Comparison of ENCODE assay signal across 6 cellular contexts in genomic region chr19:46660601-46661019, GRCh38. TPM values are rescaled to one million over a fixed set of nuclear protein-coding genes. Genes with fewer than 3 reads are reported as not detected.
A peak's percentile ranks its signal among the peaks of the same experiment; 100 is the strongest.
DNase-seq lines count a peak whose midpoint lies in the region; ATAC-seq and TF ChIP-seq lines count a peak whose summit lies in the region.

No MANE protein-coding gene starts in this region.

- H3K27ac Mint-ChIP-seq in nephron, result peak overlapping the region; percentile 96 to 98 (median 98)

- no peak for DNase-seq in body of pancreas
- no peak for DNase-seq in SKM-1 treated with dmso at 0.1 percent for 144 hours (lab: John Stamatoyannopoulos, UW; ENCODE audit: unreplicated experiment)
- no peak for DNase-seq in inferior parietal cortex (ENCODE audit: extremely low spot score)

- no peaks in the 10 kb centered on the region for H3K9me3 ChIP-seq in body of pancreas

- no peaks in the 10 kb centered on the region for H3K9me3 Mint-ChIP-seq in nephron

- peaks cover 25% of the 10 kb centered on the region for H3K4me1 ChIP-seq in body of pancreas

- peak overlapping the region; percentile 8 to 24 for H3K4me3 ChIP-seq in body of pancreas

- H3K27ac ChIP-seq in body of pancreas, result peak overlapping the region; percentile 1 to 48 (median 36)

- intact Hi-C loops in body of pancreas (cut with DNase I), result no loop called here

- peaks cover 20% of the 10 kb centered on the region for H3K4me1 Mint-ChIP-seq in nephron

- H3K36me3 Mint-ChIP-seq in nephron (ENCODE audit: low read depth), result peaks cover 14% of the 10 kb centered on the region

- H3K27me3 ChIP-seq in body of pancreas, result peaks cover 0 to 17% of the 10 kb centered on the region in 2 donors

- TF ChIP-seq CTCF in body of pancreas (IDR thresholded peaks at IDR 0.05), result no peak
- TF ChIP-seq CTCF in nephron (IDR thresholded peaks at IDR 0.05; ENCODE audit: unreplicated experiment in 3 of 3), result no peak

- no peak for TF ChIP-seq POLR2A in body of pancreas (IDR thresholded peaks at IDR 0.05)

- WGBS in body of pancreas, 2 donors, result 0% methylated on average over 2 to 25 of the region's 39 CpGs

- peak; percentile 1 for ATAC-seq in HG02759 (IDR thresholded peaks at IDR 0.05; ENCODE audit: unreplicated experiment)
- peak; percentile 19 for ATAC-seq in body of pancreas
- ATAC-seq in HG02571 (IDR thresholded peaks at IDR 0.05; ENCODE audit: unreplicated experiment), result no peak

- H3K4me3 Mint-ChIP-seq in nephron, result peak overlapping the region; percentile 93 to 99 (median 97)

- peaks cover 5% of the 10 kb centered on the region for H3K27me3 Mint-ChIP-seq in nephron (ENCODE audit: low read depth)

- no peaks in the 10 kb centered on the region for H3K36me3 ChIP-seq in body of pancreas (replicated peaks in 1 of 2; ENCODE audit: insufficient read depth in 1 of 2, low read depth in 2 of 2)

RNA-seq across cellular contexts. Expression of gene DACT3, which starts 0.4 kb away (rescaled TPM):
- total RNA-seq in body of pancreas, result 1 to 10 TPM in 1 of 2 donors, under 1 TPM in 1; 0.99 to 4.4 TPM

RNA-seq across cellular contexts. Expression of gene GNG8, which starts 24.6 kb away (rescaled TPM):
- not detected for total RNA-seq in body of pancreas

RNA-seq across cellular contexts. Expression of gene PTGIR, which starts 35.7 kb away (rescaled TPM):
- total RNA-seq in body of pancreas, result 1 to 10 TPM; 5.3 to 9.6 TPM

RNA-seq across cellular contexts. Expression of gene PRKD2, which starts 56.3 kb away (rescaled TPM):
- total RNA-seq in body of pancreas, result 10 to 100 TPM; 18.9 to 58.3 TPM

RNA-seq across cellular contexts. Expression of gene CALM3, which starts 59.5 kb away (rescaled TPM):
- total RNA-seq in body of pancreas, result 10 to 100 TPM; 70.5 to 79.6 TPM
